Comparison of ENCODE assay signal across 12 cellular contexts in genomic region chr9:79224672-79225433, GRCh38.
DNase-seq lines count a peak whose midpoint lies in the region; ATAC-seq and TF ChIP-seq lines count a peak whose summit lies in the region.
"Had no signal": no experiment of that assay in that cellular context is flagged by ENCODE, and none has a peak within 500 bp of the region (broad histone marks: within the 10 kb centered on the region; RNA-seq: fewer than 3 reads in every experiment).

No MANE protein-coding gene starts in this region.

- TF ChIP-seq CTCF in fibroblast of mammary gland (conservative IDR thresholded peaks at IDR 0.05; ENCODE audit: control insufficient read depth, insufficient read depth, low read depth, low read length) (no peak), left ventricle myocardium inferior (IDR thresholded peaks at IDR 0.05; ENCODE audit: borderline replicate concordance) (no peak), gastroesophageal sphincter (IDR thresholded peaks at IDR 0.05) (no peak)

- H3K36me3 ChIP-seq in left ventricle myocardium inferior (no peaks in the 10 kb centered on the region), gastroesophageal sphincter (no peaks in the 10 kb centered on the region)
- H3K36me3 ChIP-seq: suprapubic skin had no signal

- intact Hi-C loops in left ventricle myocardium inferior (cut with micrococcal nuclease) = no loop called here

- DNase-seq in NOMO-1 treated with DMSO at 0.1 percent for 48 hours (lab: John Stamatoyannopoulos, UW; ENCODE audit: unreplicated experiment) (peak; percentile 13), NOMO-1 (lab: John Stamatoyannopoulos, UW; ENCODE audit: unreplicated experiment in 2 of 2) (no peak), RKO (ENCODE audit: low spot score) (peak; percentile 32), fibroblast of mammary gland (ENCODE audit: low read depth) (peak; percentile 89), left ventricle myocardium inferior (no peak), CD1c-positive myeloid dendritic cell (ENCODE audit: extremely low spot score) (no peak)
- DNase-seq: midbrain, NCI-H187 treated with DMSO at 0.1 percent for 48 hours, T1000 had no signal

- H3K27me3 ChIP-seq in left ventricle myocardium inferior (ENCODE audit: low read depth) (no peaks in the 10 kb centered on the region), gastroesophageal sphincter (no peaks in the 10 kb centered on the region)
- H3K27me3 ChIP-seq: suprapubic skin had no signal

- no peak for TF ChIP-seq POLR2A in gastroesophageal sphincter (IDR thresholded peaks at IDR 0.05)

- TF ChIP-seq EP300 in gastroesophageal sphincter (IDR thresholded peaks at IDR 0.05) = no peak

- ATAC-seq in activated CD4-positive, CD25-positive, alpha-beta regulatory T cell treated with anti-CD3 and anti-CD28 coated beads, Interleukin-2, amount 50 U/mL, for 24 hours = no peak
- no peak for ATAC-seq in gastroesophageal sphincter

- H3K27ac ChIP-seq in left ventricle myocardium inferior (replicated peaks) (no peak overlapping the region), gastroesophageal sphincter (no peak overlapping the region)
- H3K27ac ChIP-seq: suprapubic skin had no signal

- 76 to 78% methylated on average over 3 of the region's 3 CpGs for WGBS in gastroesophageal sphincter (ENCODE audit: low coverage in 1 of 2), 2 donors

- no peaks in the 10 kb centered on the region for H3K4me1 ChIP-seq in left ventricle myocardium inferior
- H3K4me1 ChIP-seq in gastroesophageal sphincter = no peaks in the 10 kb centered on the region

- H3K9me3 ChIP-seq in left ventricle myocardium inferior (replicated peaks) (peaks cover 12% of the 10 kb centered on the region), gastroesophageal sphincter (peaks cover 0 to 14% (median 0%) of the 10 kb centered on the region in 3 donors)
- H3K9me3 ChIP-seq: suprapubic skin had no signal

- H3K4me3 ChIP-seq in fibroblast of mammary gland (ENCODE audit: control insufficient read depth, low read depth, low read length) (no peak overlapping the region), left ventricle myocardium inferior (no peak overlapping the region), gastroesophageal sphincter (no peak overlapping the region)
- H3K4me3 ChIP-seq: suprapubic skin had no signal

Comparison
In these comparisons a context has a peak if more than half of its experiments do, and no peak if none do; other contexts are left out.
1. DNase-seq: peak in NOMO-1 treated with DMSO at 0.1 percent for 48 hours (single experiment), RKO (single experiment) and fibroblast of mammary gland (single experiment); none in NOMO-1 (0 of 2), left ventricle myocardium inferior (single experiment) and CD1c-positive myeloid dendritic cell (single experiment).